Comparison of ENCODE assay signal across 1 cellular context in the genomic region with DNA sequence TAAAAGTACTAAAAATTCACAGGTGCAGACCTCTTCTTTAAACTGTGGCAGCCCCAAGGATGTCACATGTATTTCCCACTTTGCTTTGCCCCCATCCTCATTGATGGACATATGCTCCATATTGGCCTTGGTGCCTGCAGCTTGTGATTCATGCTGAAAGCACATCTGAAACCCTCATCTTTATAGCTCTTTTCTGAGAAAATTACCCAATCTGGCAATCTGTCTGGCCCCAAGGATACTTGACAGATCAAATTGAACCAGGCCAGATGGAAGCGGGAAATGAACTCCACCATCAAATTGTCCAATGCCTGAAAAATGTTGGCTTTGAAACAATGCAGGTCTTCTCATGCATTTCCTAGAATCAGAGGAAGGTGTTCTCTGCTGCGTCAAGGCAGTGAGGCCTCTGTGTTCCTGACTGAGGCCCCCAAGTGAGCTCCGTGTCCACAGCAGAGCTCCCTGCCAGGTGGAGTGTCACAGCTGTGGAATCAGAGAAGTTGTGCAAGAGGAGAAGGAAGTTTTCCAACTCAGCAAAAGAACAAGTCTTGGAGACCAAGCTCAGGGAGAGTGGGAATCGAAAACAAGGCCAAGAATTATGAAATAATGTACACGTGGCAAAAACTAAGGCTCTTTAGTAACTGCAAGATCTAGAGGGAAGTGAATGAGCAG.
TF ChIP-seq lines count a peak whose summit lies in the region.

No MANE protein-coding gene starts in this region.

TF ChIP-seq in HEK293T, 16 proteins besides CTCF, POLR2A, EP300 and RAD21 (continued from another document):
- TF ChIP-seq BHLHE40 (IDR thresholded peaks at IDR 0.05; ENCODE audit: borderline replicate concordance) = no peak
- no peak for TF ChIP-seq SP1 (IDR thresholded peaks at IDR 0.05)
- no peak for TF ChIP-seq ZNF384 (IDR thresholded peaks at IDR 0.05)
- no peak for TF ChIP-seq SUZ12 (IDR thresholded peaks at IDR 0.05)
- no peak for TF ChIP-seq HDGF (IDR thresholded peaks at IDR 0.05; ENCODE audit: borderline replicate concordance)
- no peak for TF ChIP-seq LEF1 (IDR thresholded peaks at IDR 0.05; ENCODE audit: borderline replicate concordance)
- no peak for TF ChIP-seq FOXM1 (IDR thresholded peaks at IDR 0.05; ENCODE audit: borderline replicate concordance)
- no peak for TF ChIP-seq NFRKB (IDR thresholded peaks at IDR 0.05)
- no peak for TF ChIP-seq TARDBP (IDR thresholded peaks at IDR 0.05)
TF ChIP-seq in HEK293T: peak in this region for 0.
